ENCODE assay signal across 24 cellular contexts in genomic region chr9:133959966-133960567, GRCh38. TPM values are rescaled to one million over a fixed set of nuclear protein-coding genes. Genes with fewer than 3 reads are reported as not detected.
DNase-seq lines count a peak whose midpoint lies in the region; ATAC-seq, FAIRE-seq and TF ChIP-seq lines count a peak whose summit lies in the region.
"Had no signal": no experiment of that assay in that cellular context is flagged by ENCODE, and none has a peak within 500 bp of the region (broad histone marks: within the 10 kb centered on the region; RNA-seq: fewer than 3 reads in every experiment).

No MANE protein-coding gene starts in this region.

- H3K27me3 ChIP-seq in RWPE2 (ENCODE audit: insufficient read depth, poor library complexity, severe bottlenecking) (no peaks in the 10 kb centered on the region), HepG2 (ENCODE audit: control insufficient read depth in 1 of 2, insufficient read depth in 2 of 2, low read length in 2 of 2) (no peaks in the 10 kb centered on the region), spleen (replicated peaks in 1 of 7) (peaks cover 0 to 17% (median 0%) of the 10 kb centered on the region in 7 donors)
- H3K27me3 ChIP-seq: MG63, testis had no signal

- H3K9me3 Mint-ChIP-seq in natural killer cell treated with Interleukin-12 subunit alpha and Interleukin-12 subunit beta and Interleukin-15 and Interleukin-18, amount 100 ng/mL, for 72 hours, result peaks cover 7% of the 10 kb centered on the region

- H3K4me3 ChIP-seq in GM12864 (ENCODE audit: low read depth, low read length) (peak overlapping the region; percentile 48), RWPE2 (ENCODE audit: severe bottlenecking) (no peak overlapping the region), HepG2 (replicated peaks in 1 of 3; ENCODE audit: insufficient read depth in 1 of 3, low read depth in 2 of 3, low read length in 3 of 3) (no peak overlapping the region), spleen (peak overlapping the region in 1 of 8 donors; percentile 2)
- H3K4me3 ChIP-seq: lung, MG63, testis had no signal

- ATAC-seq in RWPE2 (ENCODE audit: low read depth) (no peak), HepG2 (no peak), HG02840 (IDR thresholded peaks at IDR 0.05; ENCODE audit: low FRiP score, unreplicated experiment) (no peak)
- no peak for ATAC-seq in natural killer cell treated with Interleukin-12 subunit alpha and Interleukin-12 subunit beta and Interleukin-15 and Interleukin-18, amount 100 ng/mL, for 72 hours
- ATAC-seq: activated naive CD8-positive, alpha-beta T cell treated with anti-CD3 and anti-CD28 coated beads, Interleukin-2, amount 50 U/mL, for 24 hours; stimulated activated effector memory CD8-positive, alpha-beta T cell treated with anti-CD3 and anti-CD28 coated beads, Interleukin-12 subunit alpha, Interleukin-12 subunit beta, amount 100 ng/mL, for 72 hours had no signal

- H4K20me1 ChIP-seq in HepG2 (ENCODE audit: insufficient read depth, low read length), result peaks cover 47% of the 10 kb centered on the region

- no TSS peak for BruUV-seq in HepG2 (replicated peaks; lab: Mats Ljungman, UMichigan)

- no peak overlapping the region for H3K27ac Mint-ChIP-seq in natural killer cell treated with Interleukin-12 subunit alpha and Interleukin-12 subunit beta and Interleukin-15 and Interleukin-18, amount 100 ng/mL, for 72 hours
- H3K27ac Mint-ChIP-seq: activated naive CD8-positive, alpha-beta T cell treated with anti-CD3 and anti-CD28 coated beads, Interleukin-2, amount 50 U/mL, for 24 hours; activated T-helper 2 cell treated with anti-CD3 and anti-CD28 coated beads, Interferon-gamma antibody, Interleukin-2, Interleukin-4, amounts not matched to agents 10 μg/mL and 5 μg/mL and 100 μg/mL, durations not matched to agents 14 hours and 24 hours and 36 hours; immature natural killer cell; stimulated activated effector memory CD8-positive, alpha-beta T cell treated with anti-CD3 and anti-CD28 coated beads, Interleukin-12 subunit alpha, Interleukin-12 subunit beta, amount 100 ng/mL, for 72 hours had no signal

- CTCF ChIA-PET in HepG2 (lab: Yijun Ruan, JAX; ENCODE audit: low intra/inter-chr PET ratio, low total read pairs), result no interaction called here

- H2AFZ ChIP-seq in HepG2 (ENCODE audit: low read length), result no peak overlapping the region

- peaks cover 9% of the 10 kb centered on the region for H3K36me3 Mint-ChIP-seq in natural killer cell treated with Interleukin-12 subunit alpha and Interleukin-12 subunit beta and Interleukin-15 and Interleukin-18, amount 100 ng/mL, for 72 hours

- no peak for FAIRE-seq in HepG2 (lab: Jason Lieb, UNC)
- FAIRE-seq: bronchial epithelial cell had no signal

- peaks cover 83% of the 10 kb centered on the region for H3K79me2 ChIP-seq in HepG2 (ENCODE audit: insufficient read depth, low read length)

- H3K4me3 Mint-ChIP-seq in natural killer cell treated with Interleukin-12 subunit alpha and Interleukin-12 subunit beta and Interleukin-15 and Interleukin-18, amount 100 ng/mL, for 72 hours, result no peak overlapping the region
- H3K4me3 Mint-ChIP-seq: activated naive CD8-positive, alpha-beta T cell treated with anti-CD3 and anti-CD28 coated beads, Interleukin-2, amount 50 U/mL, for 24 hours; immature natural killer cell; naive thymus-derived CD4-positive, alpha-beta T cell; stimulated activated effector memory CD8-positive, alpha-beta T cell treated with anti-CD3 and anti-CD28 coated beads, Interleukin-12 subunit alpha, Interleukin-12 subunit beta, amount 100 ng/mL, for 72 hours had no signal

- DNase-seq in GM12864 (ENCODE audit: low read depth) (no peak), RWPE2 (ENCODE audit: low spot score) (no peak), HepG2 (ENCODE audit: low spot score) (no peak), spleen (peak; percentile 50), DMS79 treated with DMSO at 0.1 percent for 48 hours (lab: John Stamatoyannopoulos, UW) (no peak)
- DNase-seq in natural killer cell treated with Interleukin-12 subunit alpha and Interleukin-12 subunit beta and Interleukin-15 and Interleukin-18, amount 100 ng/mL, for 72 hours (ENCODE audit: low spot score), result no peak
- DNase-seq: activated CD4-positive, alpha-beta T cell treated with anti-CD3 and anti-CD28 coated beads, Interleukin-2, amount 50 U/mL, for 1 hour; activated CD8-positive, alpha-beta memory T cell treated with anti-CD3 and anti-CD28 coated beads, Interleukin-2, amount 50 U/mL, for 4 hours; activated naive CD8-positive, alpha-beta T cell treated with anti-CD3 and anti-CD28 coated beads, Interleukin-2, amount 50 U/mL, for 24 hours; immature natural killer cell; IMR-90; MG63; naive thymus-derived CD4-positive, alpha-beta T cell; NCI-H146; NCI-H2171; NCI-H524 treated with DMSO at 0.1 percent for 48 hours; SHP77 treated with DMSO at 0.1 percent for 48 hours; T-helper 1 cell had no signal

- H3K27ac ChIP-seq in RWPE2 (ENCODE audit: poor library complexity, severe bottlenecking) (peak overlapping the region; percentile 73), HepG2 (ENCODE audit: extremely low read length, insufficient read depth, low read length) (no peak overlapping the region), spleen (peak overlapping the region in 3 of 8 donors; percentile 43 to 76 (median 59))
- H3K27ac ChIP-seq: testis had no signal

- H3K4me1 Mint-ChIP-seq in natural killer cell treated with Interleukin-12 subunit alpha and Interleukin-12 subunit beta and Interleukin-15 and Interleukin-18, amount 100 ng/mL, for 72 hours (ENCODE audit: low read depth in 2 of 2), result peaks cover 5% of the 10 kb centered on the region in 2 donors

- in situ Hi-C loops in HepG2 (cut with HindIII; ENCODE audit: extremely low pct_ligation_motif_present, low pct_unique_long_range_greater_than_20kb), result no loop called here

- H3K9ac ChIP-seq in HepG2 (ENCODE audit: insufficient read depth, low read depth, low read length), result no peak overlapping the region

- no peak overlapping the region for H3K4me2 ChIP-seq in HepG2 (ENCODE audit: low read depth, low read length)

- POLR2A ChIA-PET in HepG2 (lab: Yijun Ruan, JAX), result no interaction called here

- TF ChIP-seq RAD21 in HepG2 (CRISPR knock-in tag; IDR thresholded peaks at IDR 0.05), result no peak

- TF ChIP-seq CTCF in GM12864 (IDR thresholded peaks at IDR 0.05; ENCODE audit: low read depth, low read length, missing control alignments) (no peak), RWPE2 (IDR thresholded peaks at IDR 0.05; ENCODE audit: poor library complexity, severe bottlenecking) (no peak), HepG2 (CRISPR knock-in tag; IDR thresholded peaks at IDR 0.05) (no peak), spleen (IDR thresholded peaks at IDR 0.05 in 8 of 11, conservative IDR thresholded peaks at IDR 0.05 in 3 of 11) (no peak)

- no peaks in the 10 kb centered on the region for H3K27me3 Mint-ChIP-seq in natural killer cell treated with Interleukin-12 subunit alpha and Interleukin-12 subunit beta and Interleukin-15 and Interleukin-18, amount 100 ng/mL, for 72 hours
- H3K27me3 Mint-ChIP-seq: activated naive CD8-positive, alpha-beta T cell treated with anti-CD3 and anti-CD28 coated beads, Interleukin-2, amount 50 U/mL, for 24 hours had no signal

- peaks cover 7% of the 10 kb centered on the region for H3K36me3 ChIP-seq in RWPE2 (ENCODE audit: low read depth)
- H3K36me3 ChIP-seq in HepG2 (replicated peaks in 1 of 2; ENCODE audit: control insufficient read depth in 1 of 2, insufficient read depth in 2 of 2, low read length in 2 of 2), result peaks cover 0 to 2% of the 10 kb centered on the region in 2 experiments; a peak in 3 of 5 replicates
- no peaks in the 10 kb centered on the region for H3K36me3 ChIP-seq in spleen
- H3K36me3 ChIP-seq: MG63 had no signal

- TF ChIP-seq EP300 in HepG2 (IDR thresholded peaks at IDR 0.05; ENCODE audit: low read depth in 2 of 2, low read length in 2 of 2), result no peak
- no peak for TF ChIP-seq EP300 in HepG2 (CRISPR knock-in tag; IDR thresholded peaks at IDR 0.05; ENCODE audit: borderline replicate concordance)

- TF ChIP-seq POLR2A in HepG2 (IDR thresholded peaks at IDR 0.05; ENCODE audit: insufficient read depth in 1 of 2, low read depth in 2 of 2, low read length in 2 of 2), result no peak
- no peak for TF ChIP-seq POLR2A in spleen (IDR thresholded peaks at IDR 0.05)

- H3K4me1 ChIP-seq in RWPE2 (ENCODE audit: insufficient read depth, poor library complexity, severe bottlenecking), result peaks cover 26% of the 10 kb centered on the region
- H3K4me1 ChIP-seq in HepG2 (ENCODE audit: insufficient read depth, low read length), result peaks cover 31% of the 10 kb centered on the region
- peaks cover 56 to 73% (median 63%) of the 10 kb centered on the region in 6 donors for H3K4me1 ChIP-seq in spleen

- intact Hi-C loops in HepG2 (cut with micrococcal nuclease; ENCODE audit: unreplicated experiment) (no loop called here), spleen (cut with DNase I; ENCODE audit: low total_unique reads) (no loop called here)

- WGBS in HepG2 (ENCODE audit: low lambda C conversion rate), result 86% methylated on average over 12 of the region's 19 CpGs
- 56 to 77% (median 62%) methylated on average over 19 of the region's 19 CpGs for WGBS in spleen, 5 donors

- H3K9me3 ChIP-seq in RWPE2 (ENCODE audit: severe bottlenecking) (no peaks in the 10 kb centered on the region), HepG2 (ENCODE audit: low read length) (peaks cover 7% of the 10 kb centered on the region; the same call in 1 of the 2 replicates), spleen (peaks cover 0 to 19% (median 12%) of the 10 kb centered on the region in 8 donors)
- H3K9me3 ChIP-seq: MG63, testis had no signal

RNA-seq across cellular contexts. Expression of gene VAV2, which starts 32.1 kb away (rescaled TPM):
- total RNA-seq in HepG2 (2016; rRNA removed; fragmentation: Illumina TruSeq; extraction: Trizol) (21.2 and 22.5 TPM in 2 replicates), spleen (10 to 100 TPM; 17.9 to 39.2 (median 31.3) TPM)
- 11.6 and 15.3 TPM in 2 replicates for total RNA-seq in HepG2 (2016; cell fraction: cytosol; rRNA removed; fragmentation: Illumina TruSeq; extraction: Trizol; ENCODE audit: low read depth)
- total RNA-seq in HepG2 (2016; cell fraction: insoluble cytoplasmic fraction; rRNA removed; fragmentation: Illumina TruSeq; extraction: Trizol), result 17.5 and 22.6 TPM in 2 replicates
- total RNA-seq in HepG2 (2016; cell fraction: membrane; rRNA removed; fragmentation: Illumina TruSeq; extraction: Trizol), result 15.0 and 15.8 TPM in 2 replicates
- total RNA-seq in HepG2 (2016; cell fraction: nucleus; rRNA removed; fragmentation: Illumina TruSeq; extraction: Trizol), result 24.8 and 26.3 TPM in 2 replicates
- polyA plus RNA-seq in HepG2 (2011; rRNA removed) (22.9 and 32.7 TPM in 2 replicates), spleen (10 to 100 TPM; 14.2 to 25.0 (median 15.0) TPM)
- 23.2 and 24.2 TPM in 2 replicates for polyA plus RNA-seq in HepG2 (2011; cell fraction: cytosol; rRNA removed)
- 70.9 and 79.3 TPM in 2 replicates for polyA plus RNA-seq in HepG2 (2011; cell fraction: nucleus; rRNA removed)
- polyA plus RNA-seq in HepG2 (2012), result 34.9 and 35.5 TPM in 2 replicates
- 2.1 and 2.5 TPM in 2 replicates for polyA plus RNA-seq in HepG2 (2016; cell fraction: cytosol; fragmentation: Illumina TruSeq; extraction: Trizol; ENCODE audit: low read depth)
- 21.5 and 26.8 TPM in 2 replicates for polyA plus RNA-seq in HepG2 (2016; cell fraction: insoluble cytoplasmic fraction; fragmentation: Illumina TruSeq; extraction: Trizol; ENCODE audit: low read depth)
- polyA plus RNA-seq in HepG2 (2016; cell fraction: membrane; fragmentation: Illumina TruSeq; extraction: Trizol; ENCODE audit: low read depth), result 8.7 and 9.2 TPM in 2 replicates
- 61.9 and 62.3 TPM in 2 replicates for polyA plus RNA-seq in HepG2 (2016; cell fraction: nucleus; fragmentation: Illumina TruSeq; extraction: Trizol; ENCODE audit: insufficient read depth, low read depth)
- polyA minus RNA-seq in HepG2 (2011; rRNA and poly(A)+ RNA removed; ENCODE audit: low replicate concordance), result 37.6 and 51.8 TPM in 2 replicates
- 33.6 and 35.2 TPM in 2 replicates for polyA minus RNA-seq in HepG2 (2011; cell fraction: cytosol; rRNA and poly(A)+ RNA removed)
- 32.7 and 34.4 TPM in 2 replicates for polyA minus RNA-seq in HepG2 (2011; cell fraction: nucleus; rRNA and poly(A)+ RNA removed)
- 1 to 10 TPM; 1.9 to 6.7 TPM for total RNA-seq in natural killer cell treated with Interleukin-12 subunit alpha and Interleukin-12 subunit beta and Interleukin-15 and Interleukin-18, amount 100 ng/mL, for 72 hours
